ENCODE assay signal across 1 cellular context in the genomic region with DNA sequence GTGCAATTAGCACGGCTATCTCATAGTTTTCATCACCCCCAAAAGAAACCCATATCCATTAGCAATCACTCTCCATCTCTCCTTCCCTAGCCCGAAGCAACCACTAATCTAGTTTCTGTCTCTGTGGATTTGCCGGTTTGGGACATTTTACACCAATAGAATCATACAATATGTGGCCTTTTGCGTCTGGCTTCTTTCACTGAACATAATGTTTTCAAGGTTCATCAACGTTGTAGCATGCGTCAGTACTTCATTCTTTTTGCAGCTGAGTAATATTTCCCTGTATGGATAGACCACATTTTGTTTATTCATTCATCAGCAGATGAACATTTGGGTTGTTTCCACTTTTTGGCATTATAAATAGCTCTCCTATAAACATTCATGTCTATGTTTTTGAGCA.
TF ChIP-seq lines count a peak whose summit lies in the region.

No MANE protein-coding gene starts in this region.

TF ChIP-seq in endothelial cell of umbilical vein, 7 proteins besides CTCF, POLR2A, EP300 and RAD21:
- TF ChIP-seq MYC (IDR thresholded peaks at IDR 0.05; ENCODE audit: low read depth, low read length) (no peak), POLR2AphosphoS5 (IDR thresholded peaks at IDR 0.05; ENCODE audit: insufficient read depth, low read depth, low read length) (no peak), FOS (IDR thresholded peaks at IDR 0.05; ENCODE audit: borderline replicate concordance, insufficient read depth, low read length) (no peak), EZH2 (IDR thresholded peaks at IDR 0.05; ENCODE audit: borderline replicate concordance, low read depth, low read length, severe bottlenecking) (no peak), GATA2 (IDR thresholded peaks at IDR 0.05; ENCODE audit: insufficient read depth, insufficient read length, low read depth, low read length) (no peak)
